8 cellular contexts compared by ENCODE assay signal in genomic region chr1:151790940-151791651, GRCh38. TPM values are rescaled to one million over a fixed set of nuclear protein-coding genes. Genes with fewer than 3 reads are reported as not detected.
DNase-seq lines count a peak whose midpoint lies in the region; ATAC-seq, FAIRE-seq and TF ChIP-seq lines count a peak whose summit lies in the region.

No MANE protein-coding gene starts in this region.

- H3K9me3 ChIP-seq in kidney (ENCODE audit: control insufficient read depth in 1 of 2, low read length in 2 of 2) (no peaks in the 10 kb centered on the region), stomach (no peaks in the 10 kb centered on the region)

- peak overlapping the region; percentile 85 for H2AFZ ChIP-seq in ACC112 (ENCODE audit: low read length, unreplicated experiment)

- in situ Hi-C loops in astrocyte of the cerebellum (cut with HindIII; ENCODE audit: low sequenced_read_pairs) = no loop called here

- no peaks in the 10 kb centered on the region for H3K79me2 ChIP-seq in ACC112 (ENCODE audit: control insufficient read depth, insufficient read depth, low read length, unreplicated experiment)

- peak; percentile 9 for ATAC-seq in GM19351 (IDR thresholded peaks at IDR 0.05; ENCODE audit: unreplicated experiment)
- no peak for ATAC-seq in HG02798 (IDR thresholded peaks at IDR 0.05; ENCODE audit: poor library complexity, unreplicated experiment)

- TF ChIP-seq CTCF in astrocyte of the cerebellum (IDR thresholded peaks at IDR 0.05; ENCODE audit: low read depth, low read length, missing control alignments) (no peak), kidney (IDR thresholded peaks at IDR 0.05; ENCODE audit: borderline replicate concordance, extremely low read depth, insufficient read depth) (no peak), stomach (IDR thresholded peaks at IDR 0.05) (no peak)

- no peak for TF ChIP-seq POLR2A in stomach (IDR thresholded peaks at IDR 0.05)

- H3K4me1 ChIP-seq in ACC112 (ENCODE audit: control insufficient read depth, insufficient read depth, low read length, unreplicated experiment) (no peaks in the 10 kb centered on the region), kidney (ENCODE audit: control insufficient read depth in 1 of 2, insufficient read depth in 1 of 2, low read depth in 1 of 2, low read length in 2 of 2) (peaks cover 4 to 8% of the 10 kb centered on the region in 2 donors), stomach (peaks cover 13 to 30% (median 20%) of the 10 kb centered on the region in 4 donors)

- H3K27ac ChIP-seq in ACC112 (ENCODE audit: low read depth, low read length) (no peak overlapping the region), kidney (ENCODE audit: low read depth in 2 of 2, low read length in 2 of 2) (peak overlapping the region; percentile 12 to 24), stomach (peak overlapping the region; percentile 16 to 77 (median 68))

- TF ChIP-seq EP300 in stomach (IDR thresholded peaks at IDR 0.05) = no peak

- no peak for FAIRE-seq in kidney (lab: Jason Lieb, UNC)

- H3K9ac ChIP-seq in kidney (ENCODE audit: low read length in 2 of 2) = peak overlapping the region; percentile 58 to 83

- intact Hi-C loops in kidney (cut with DNase I) (no loop called here), stomach (cut with DNase I; ENCODE audit: low total_unique reads) (no loop called here)

- 0 to 1% (median 1%) methylated on average over 28 to 52 of the region's 52 CpGs for whole genome bisulfite sequencing in stomach, 5 donors

- H3K27me3 ChIP-seq in ACC112 (ENCODE audit: insufficient read depth, low read length) (peaks cover 2% of the 10 kb centered on the region; the same call in 1 of the 2 replicates), stomach (no peaks in the 10 kb centered on the region)

- DNase-seq in NCI-H2227 treated with DMSO at 0.1 percent for 48 hours (lab: John Stamatoyannopoulos, UW) = peak; percentile 3
- no peak for DNase-seq in astrocyte of the cerebellum (ENCODE audit: low read depth)
- no peak for DNase-seq in kidney
- DNase-seq in stomach = no peak
- no peak for DNase-seq in NCI-H2029 (lab: John Stamatoyannopoulos, UW)

- peak overlapping the region; percentile 86 for H3K4me3 ChIP-seq in ACC112 (ENCODE audit: low read depth, low read length)
- peak overlapping the region; percentile 74 for H3K4me3 ChIP-seq in astrocyte of the cerebellum (ENCODE audit: low read depth, low read length)
- H3K4me3 ChIP-seq in kidney (ENCODE audit: low read length in 2 of 2) = peak overlapping the region; percentile 90 to 99
- H3K4me3 ChIP-seq in stomach = peak overlapping the region; percentile 71 to 94 (median 78)

- no peaks in the 10 kb centered on the region for H3K36me3 ChIP-seq in ACC112 (ENCODE audit: insufficient read depth, low read length)
- no peaks in the 10 kb centered on the region for H3K36me3 ChIP-seq in kidney (ENCODE audit: control insufficient read depth in 1 of 2, insufficient read depth in 2 of 2, low read length in 2 of 2)
- peaks cover 0 to 6% (median 0%) of the 10 kb centered on the region in 4 donors for H3K36me3 ChIP-seq in stomach

RNA-seq across cellular contexts. Expression of gene TDRKH, which starts 0.8 kb away (rescaled TPM):
- total RNA-seq in kidney (13.5 TPM), stomach (10 to 100 TPM in 1 of 5 donors, 1 to 10 TPM in 3, under 1 TPM in 1; 0.29 to 30.4 (median 3.3) TPM)
- polyA plus RNA-seq in kidney (ENCODE audit: insufficient read depth, low read depth, low replicate concordance) (5.3 TPM), stomach (1 to 10 TPM; 1.9 to 2.6 (median 2.4) TPM)

RNA-seq across cellular contexts. Expression of gene LINGO4, which starts 14.1 kb away (rescaled TPM):
- total RNA-seq in kidney = 0.41 TPM
- 0.32 TPM for polyA plus RNA-seq in kidney (ENCODE audit: insufficient read depth, low read depth, low replicate concordance)
- total RNA-seq in stomach = 1 to 10 TPM in 1 of 5 donors, not detected in 4; 3.2 TPM
- polyA plus RNA-seq in stomach = under 1 TPM in 1 of 3 donors, not detected in 2; 0.06 TPM

RNA-seq across cellular contexts. Expression of gene MRPL9, which starts 27.8 kb away (rescaled TPM):
- 65.3 TPM for total RNA-seq in kidney
- polyA plus RNA-seq in kidney (ENCODE audit: insufficient read depth, low read depth, low replicate concordance) = 87.1 TPM
- total RNA-seq in stomach = 100 to 1,000 TPM in 1 of 5 donors, 10 to 100 TPM in 4; 19.8 to 246 (median 62.9) TPM
- 10 to 100 TPM; 59.5 to 79.7 (median 76.3) TPM for polyA plus RNA-seq in stomach

RNA-seq across cellular contexts. Expression of gene RORC, which starts 40.5 kb away (rescaled TPM):
- total RNA-seq in kidney = 19.1 TPM
- 34.5 TPM for polyA plus RNA-seq in kidney (ENCODE audit: insufficient read depth, low read depth, low replicate concordance)
- 10 to 100 TPM in 3 of 5 donors, 1 to 10 TPM in 2; 1.4 to 28.1 (median 16.2) TPM for total RNA-seq in stomach
- 10 to 100 TPM; 11.0 to 14.5 (median 11.5) TPM for polyA plus RNA-seq in stomach

RNA-seq across cellular contexts. Expression of gene C2CD4D, which starts 48.5 kb away (rescaled TPM):
- total RNA-seq in kidney (0.57 TPM), stomach (under 1 TPM in 1 of 5 donors, not detected in 4; 0.58 TPM)
- polyA plus RNA-seq in kidney (ENCODE audit: insufficient read depth, low read depth, low replicate concordance) (0.43 TPM), stomach (under 1 TPM in 2 of 3 donors, not detected in 1; 0.44 to 0.73 TPM)
